ENCODE assay signal across 18 cellular contexts in genomic region chr1:237033061-237033460, GRCh38. TPM values are rescaled to one million over a fixed set of nuclear protein-coding genes. Genes with fewer than 3 reads are reported as not detected.
DNase-seq lines count a peak whose midpoint lies in the region; ATAC-seq, FAIRE-seq and TF ChIP-seq lines count a peak whose summit lies in the region.
"Had no signal": no experiment of that assay in that cellular context is flagged by ENCODE, and none has a peak within 500 bp of the region (broad histone marks: within the 10 kb centered on the region; RNA-seq: fewer than 3 reads in every experiment).

No MANE protein-coding gene starts in this region.

- H3K9me3 ChIP-seq in heart right ventricle, result no peaks in the 10 kb centered on the region
- H3K9me3 ChIP-seq in ascending aorta, result no peaks in the 10 kb centered on the region
- H3K9me3 ChIP-seq in right cardiac atrium (ENCODE audit: control insufficient read depth, low read length), result no peaks in the 10 kb centered on the region
- H3K9me3 ChIP-seq in upper lobe of left lung, result no peaks in the 10 kb centered on the region

- H3K4me1 ChIP-seq in heart right ventricle (peaks cover 0 to 41% (median 17%) of the 10 kb centered on the region in 9 donors), ascending aorta (peaks cover 4 to 27% of the 10 kb centered on the region in 2 donors), right cardiac atrium (ENCODE audit: control insufficient read depth, insufficient read depth, low read length) (no peaks in the 10 kb centered on the region), upper lobe of left lung (peaks cover 0 to 4% (median 2%) of the 10 kb centered on the region in 4 donors)

- TF ChIP-seq EP300 in upper lobe of left lung (IDR thresholded peaks at IDR 0.05), result no peak

- intact Hi-C loops in heart right ventricle (cut with DNase I), result loop anchor here in 1 of 10 donors (1.0 kb wide), 1 partner anchor 19 kb away; no protein-coding TSS in a partner anchor
- intact Hi-C loops in Right ventricle myocardium superior (cut with DNase I), result no loop called here
- intact Hi-C loops in ascending aorta (cut with DNase I), result no loop called here
- intact Hi-C loops in right cardiac atrium (cut with DNase I), result no loop called here

- H3K36me3 ChIP-seq in heart right ventricle, result no peaks in the 10 kb centered on the region
- H3K36me3 ChIP-seq in ascending aorta, result no peaks in the 10 kb centered on the region
- no peaks in the 10 kb centered on the region for H3K36me3 ChIP-seq in upper lobe of left lung
- H3K36me3 ChIP-seq: BLaER1 treated with 17β-estradiol and CSF1 and Interleukin-3, amounts not matched to agents 10 nM and 100 nM had no signal

- WGBS in heart right ventricle, 2 donors, result 90 to 92% methylated on average over 4 of the region's 4 CpGs
- 92% methylated on average over 4 of the region's 4 CpGs for WGBS in right cardiac atrium
- 79 to 95% methylated on average over 4 of the region's 4 CpGs for WGBS in upper lobe of left lung, 2 donors

- TF ChIP-seq POLR2A in upper lobe of left lung (IDR thresholded peaks at IDR 0.05) (no peak), GM12891 (IDR thresholded peaks at IDR 0.05; ENCODE audit: low read depth, low read length) (no peak)

- H3K4me3 ChIP-seq in heart right ventricle, result no peak overlapping the region
- no peak overlapping the region for H3K4me3 ChIP-seq in ascending aorta
- H3K4me3 ChIP-seq in right cardiac atrium (ENCODE audit: low read length), result no peak overlapping the region
- no peak overlapping the region for H3K4me3 ChIP-seq in upper lobe of left lung
- H3K4me3 ChIP-seq: BLaER1 treated with 17β-estradiol and CSF1 and Interleukin-3, amounts not matched to agents 10 nM and 100 nM had no signal

- no peaks in the 10 kb centered on the region for H3K27me3 ChIP-seq in heart right ventricle
- no peaks in the 10 kb centered on the region for H3K27me3 ChIP-seq in ascending aorta
- H3K27me3 ChIP-seq in right cardiac atrium (ENCODE audit: control insufficient read depth, insufficient read depth), result no peaks in the 10 kb centered on the region
- no peaks in the 10 kb centered on the region for H3K27me3 ChIP-seq in upper lobe of left lung
- H3K27me3 ChIP-seq: BLaER1 treated with 17β-estradiol and CSF1 and Interleukin-3, amounts not matched to agents 10 nM and 100 nM had no signal

- no peak for FAIRE-seq in GM12891 (lab: Jason Lieb, UNC)
- FAIRE-seq: GM18507 had no signal

- no peak for TF ChIP-seq CTCF in heart right ventricle (IDR thresholded peaks at IDR 0.05)
- TF ChIP-seq CTCF in ascending aorta (IDR thresholded peaks at IDR 0.05), result no peak
- no peak for TF ChIP-seq CTCF in upper lobe of left lung (IDR thresholded peaks at IDR 0.05)

- ATAC-seq in heart right ventricle (no peak), Right ventricle myocardium superior (ENCODE audit: poor library complexity) (no peak), right cardiac atrium (no peak), upper lobe of left lung (ENCODE audit: low FRiP score in 2 of 2) (peak; percentile 12 to 32)

- DNase-seq in heart right ventricle (no peak), Right ventricle myocardium superior (no peak), ascending aorta (ENCODE audit: low spot score in 2 of 2) (no peak), right cardiac atrium (no peak), upper lobe of left lung (no peak), GM12891 (ENCODE audit: insufficient read length, low spot score) (no peak), HPDE6-E6E7 (ENCODE audit: extremely low spot score) (no peak), NCI-H2171 treated with DMSO at 0.1 percent for 48 hours (lab: John Stamatoyannopoulos, UW) (no peak)
- DNase-seq: 8988T; AML-193; CD4-positive, CD25-positive, alpha-beta regulatory T cell; DMS53; HCEC 1CT; IMR-90 had no signal

- H3K27ac ChIP-seq in heart right ventricle, result peak overlapping the region in 6 of 10 donors; percentile 13 to 87 (median 81)
- H3K27ac ChIP-seq in ascending aorta, result peak overlapping the region; percentile 53 to 77
- peak overlapping the region; percentile 66 for H3K27ac ChIP-seq in right cardiac atrium (ENCODE audit: low read length)
- H3K27ac ChIP-seq in upper lobe of left lung, result no peak overlapping the region
- H3K27ac ChIP-seq: BLaER1 treated with 17β-estradiol and CSF1 and Interleukin-3, amounts not matched to agents 10 nM and 100 nM; HL-60 had no signal

TF ChIP-seq in GM12891, 5 proteins besides CTCF, POLR2A, EP300 and RAD21:
- TF ChIP-seq SPI1 (IDR thresholded peaks at IDR 0.05; ENCODE audit: low read depth, low read length), result no peak
TF ChIP-seq in GM12891: peak in this region for 0.

RNA-seq across cellular contexts. Expression of gene RYR2, which starts 8.9 kb away (rescaled TPM):
- total RNA-seq in heart right ventricle (1,000 to 10,000 TPM in 5 of 10 donors, 100 to 1,000 TPM in 5; 505 to 1,252 (median 983) TPM), Right ventricle myocardium superior (744 TPM), ascending aorta (15.2 TPM), right cardiac atrium (100 to 1,000 TPM; 479 to 716 (median 511) TPM), upper lobe of left lung (10 to 100 TPM in 1 of 6 donors, 1 to 10 TPM in 5; 1.8 to 23.0 (median 3.7) TPM)
- polyA plus RNA-seq in heart right ventricle (100 to 1,000 TPM in 1 of 2 donors, 10 to 100 TPM in 1; 43.1 to 174 TPM), right cardiac atrium (166 TPM)
- not detected for polyA plus RNA-seq in GM12891 (2012; ENCODE audit: low read depth, missing spikeins)
- total RNA-seq: IMR-90 had no signal
- polyA plus RNA-seq: IMR-90 had no signal

RNA-seq across cellular contexts. Expression of gene MT1HL1, which starts 28.8 kb away (rescaled TPM):
- total RNA-seq in heart right ventricle, result not detected
- polyA plus RNA-seq in heart right ventricle, result not detected
- total RNA-seq in Right ventricle myocardium superior, result not detected
- total RNA-seq in ascending aorta, result not detected
- not detected for total RNA-seq in right cardiac atrium
- not detected for polyA plus RNA-seq in right cardiac atrium
- not detected for total RNA-seq in upper lobe of left lung
- polyA plus RNA-seq in GM12891 (2012; ENCODE audit: low read depth, missing spikeins), result not detected
- total RNA-seq: CD4-positive, CD25-positive, alpha-beta regulatory T cell; H4; IMR-90 had no signal
- polyA plus RNA-seq: CD4-positive, CD25-positive, alpha-beta regulatory T cell; IMR-90 had no signal

Comparison
In these comparisons a context has a peak if more than half of its experiments do, and no peak if none do; other contexts are left out.
1. ATAC-seq: peak in upper lobe of left lung (2 of 2); none in heart right ventricle (0 of 8), Right ventricle myocardium superior (single experiment) and right cardiac atrium (0 of 2).
2. H3K27ac ChIP-seq: peak in heart right ventricle (6 of 10), ascending aorta (2 of 2) and right cardiac atrium (single experiment); none in upper lobe of left lung (0 of 4).
3. RNA of gene RYR2, which starts 8.9 kb away (total RNA-seq): 505 to 1,252 TPM in heart right ventricle, 744 TPM in Right ventricle myocardium superior (single experiment) and 479 to 716 TPM in right cardiac atrium; 15.2 TPM in ascending aorta (single experiment) and 1.8 to 23.0 TPM in upper lobe of left lung; every median in the first group is over 10 times any median in the second.